1 cellular context compared by ENCODE assay signal in the genomic region with DNA sequence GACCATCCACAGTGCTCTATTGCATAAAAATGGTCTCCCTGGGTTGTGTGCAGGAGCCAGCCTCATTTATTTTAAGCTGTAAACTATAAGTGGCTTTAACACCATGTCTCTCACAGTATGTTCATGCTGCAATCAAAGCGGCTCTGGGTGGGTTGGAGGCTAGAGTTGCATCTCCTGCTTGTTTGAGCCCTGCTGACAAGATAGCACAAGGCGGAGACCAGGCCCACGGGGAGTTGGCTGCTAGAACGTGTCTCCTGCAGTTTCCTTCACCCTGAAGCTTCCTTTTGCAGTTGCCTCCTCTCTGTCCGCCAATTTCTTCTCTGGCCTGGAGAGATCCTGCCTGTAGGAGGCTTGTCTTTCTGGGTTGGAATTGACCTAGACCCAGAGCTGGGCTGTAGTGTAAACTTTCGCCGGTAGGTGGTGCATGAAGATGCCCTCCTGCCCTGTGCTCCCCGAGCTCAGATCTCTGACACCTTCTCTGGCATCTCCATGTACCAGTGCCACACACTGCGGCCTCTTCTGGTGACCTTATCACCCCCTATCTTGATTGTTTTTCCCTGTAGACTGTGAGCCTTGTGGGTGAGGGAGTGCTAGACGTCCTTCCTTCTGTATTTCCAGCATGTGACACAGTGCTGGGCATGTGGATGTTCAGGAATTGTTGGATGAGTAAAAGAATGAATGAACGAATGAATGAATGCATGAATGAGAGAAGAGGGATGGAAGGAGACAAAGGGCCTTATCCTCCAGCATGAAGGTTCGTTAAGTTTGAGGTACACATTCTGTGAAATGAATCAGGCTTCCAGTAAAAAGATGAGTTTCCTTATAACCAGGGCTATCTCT.
TF ChIP-seq lines count a peak whose summit lies in the region.

No MANE protein-coding gene starts in this region.

TF ChIP-seq in H1, 55 proteins besides CTCF, POLR2A, EP300 and RAD21:
- TF ChIP-seq CHD7 (IDR thresholded peaks at IDR 0.05; ENCODE audit: insufficient replicate concordance, low read length), result no peak
- no peak for TF ChIP-seq CHD2 (IDR thresholded peaks at IDR 0.05; ENCODE audit: low read length)
- TF ChIP-seq TBP (IDR thresholded peaks at IDR 0.05; ENCODE audit: low read depth, low read length), result no peak
- TF ChIP-seq POU5F1 (IDR thresholded peaks at IDR 0.05; ENCODE audit: low read depth, low read length), result no peak
- no peak for TF ChIP-seq FOSL1 (IDR thresholded peaks at IDR 0.05; ENCODE audit: insufficient read depth, low read depth, low read length)
- no peak for TF ChIP-seq SP2 (IDR thresholded peaks at IDR 0.05; ENCODE audit: low read length)
- TF ChIP-seq KDM1A (IDR thresholded peaks at IDR 0.05; ENCODE audit: borderline replicate concordance, low read length), result no peak
- no peak for TF ChIP-seq ATF2 (IDR thresholded peaks at IDR 0.05; ENCODE audit: low read length)
- no peak for TF ChIP-seq KDM5A (IDR thresholded peaks at IDR 0.05; ENCODE audit: low read length)
TF ChIP-seq in H1: peak in this region for 0.
